In genomic region chr16:30725465-30725792, GRCh38 we compare ENCODE assay signal across 21 cellular contexts. TPM values are rescaled to one million over a fixed set of nuclear protein-coding genes. Genes with fewer than 3 reads are reported as not detected.
DNase-seq lines count a peak whose midpoint lies in the region; ATAC-seq and TF ChIP-seq lines count a peak whose summit lies in the region.
"Had no signal": no experiment of that assay in that cellular context is flagged by ENCODE, and none has a peak within 500 bp of the region (broad histone marks: within the 10 kb centered on the region; RNA-seq: fewer than 3 reads in every experiment).

No MANE protein-coding gene starts in this region.

- TF ChIP-seq CTCF in CD14-positive monocyte (IDR thresholded peaks at IDR 0.05), result no peak
- TF ChIP-seq CTCF in psoas muscle (IDR thresholded peaks at IDR 0.05), result no peak
- TF ChIP-seq CTCF in PC-9 (conservative IDR thresholded peaks at IDR 0.05), result no peak
- TF ChIP-seq CTCF in ovary (IDR thresholded peaks at IDR 0.05), result no peak

- H2AFZ ChIP-seq in PC-9, result no peak overlapping the region

- POLR2A ChIA-PET in activated CD4-positive, alpha-beta T cell treated with anti-CD3 and anti-CD28 coated beads, Interleukin-2, amount 10 ng/mL, durations not matched to agents 7 days and 5 days (lab: Charles Lee), result no interaction called here
- POLR2A ChIA-PET in PC-9 (lab: Charles Lee; ENCODE audit: unreplicated experiment), result no interaction called here

- intact Hi-C loops in CD14-positive monocyte (cut with micrococcal nuclease), result no loop called here
- intact Hi-C loops in dendritic cell treated with granulocyte-macrophage colony-stimulating factor and Interleukin-4, amounts not matched to agents 40 ng/mL and 50 ng/mL, for 4 days (cut with micrococcal nuclease), result loop anchor here (1.0 kb wide), 1 partner anchor 10 kb away; no protein-coding TSS in a partner anchor
- intact Hi-C loops in psoas muscle (cut with DNase I), result loop anchor here in 1 of 2 donors (2.0 kb wide), 1 partner anchor 13 kb away; no protein-coding TSS in a partner anchor
- intact Hi-C loops in PC-9 (cut with micrococcal nuclease; ENCODE audit: unreplicated experiment), result no loop called here
- intact Hi-C loops in ovary (cut with DNase I), result loop anchor here in 2 of 4 donors (10.0 kb wide), 2 partner anchors 59 to 591 kb away; partner anchors contain the start of gene ZNF629 (in 1 of the 2)

- no peaks in the 10 kb centered on the region for H3K27me3 Mint-ChIP-seq in activated CD4-positive, alpha-beta T cell treated with anti-CD3 and anti-CD28 coated beads, Interleukin-2, amount 10 ng/mL, durations not matched to agents 7 days and 5 days
- H3K27me3 Mint-ChIP-seq in CD14-positive monocyte (ENCODE audit: low read depth in 3 of 3), result peaks cover 0 to 4% (median 3%) of the 10 kb centered on the region in 3 donors
- H3K27me3 Mint-ChIP-seq in dendritic cell treated with granulocyte-macrophage colony-stimulating factor and Interleukin-4, amounts not matched to agents 40 ng/mL and 50 ng/mL, for 4 days, result no peaks in the 10 kb centered on the region
- H3K27me3 Mint-ChIP-seq: activated CD4-positive, alpha-beta T cell treated with anti-CD3 and anti-CD28 coated beads for 36 hours; brain; CD8-positive, alpha-beta memory T cell; effector memory CD8-positive, alpha-beta T cell had no signal

- peaks cover 30% of the 10 kb centered on the region; the same call in 1 of the 2 replicates for H3F3A ChIP-seq in PC-9 (ENCODE audit: insufficient read depth, low read depth)

- H3K4me3 ChIP-seq in psoas muscle (no peak overlapping the region), PC-9 (no peak overlapping the region), ovary (no peak overlapping the region)
- H3K4me3 ChIP-seq: tibial artery had no signal

- no peak for TF ChIP-seq EP300 in ovary (IDR thresholded peaks at IDR 0.05)

- peak overlapping the region; percentile 9 for H3K27ac Mint-ChIP-seq in activated CD4-positive, alpha-beta T cell treated with anti-CD3 and anti-CD28 coated beads, Interleukin-2, amount 10 ng/mL, durations not matched to agents 7 days and 5 days
- H3K27ac Mint-ChIP-seq in CD14-positive monocyte, result peak overlapping the region; percentile 94 to 97 (median 95)
- peak overlapping the region; percentile 96 for H3K27ac Mint-ChIP-seq in dendritic cell treated with granulocyte-macrophage colony-stimulating factor and Interleukin-4, amounts not matched to agents 40 ng/mL and 50 ng/mL, for 4 days
- H3K27ac Mint-ChIP-seq: activated CD4-positive, alpha-beta T cell treated with anti-CD3 and anti-CD28 coated beads for 36 hours had no signal

- H3K36me3 Mint-ChIP-seq in activated CD4-positive, alpha-beta T cell treated with anti-CD3 and anti-CD28 coated beads, Interleukin-2, amount 10 ng/mL, durations not matched to agents 7 days and 5 days (ENCODE audit: low read depth), result peaks cover 71% of the 10 kb centered on the region
- peaks cover 62 to 77% of the 10 kb centered on the region in 2 donors for H3K36me3 Mint-ChIP-seq in CD14-positive monocyte
- peaks cover 88% of the 10 kb centered on the region for H3K36me3 Mint-ChIP-seq in dendritic cell treated with granulocyte-macrophage colony-stimulating factor and Interleukin-4, amounts not matched to agents 40 ng/mL and 50 ng/mL, for 4 days (ENCODE audit: low read depth)

- H3K79me2 ChIP-seq in PC-9 (ENCODE audit: low read depth), result peaks cover 14% of the 10 kb centered on the region; the same call in 1 of the 2 replicates

- TF ChIP-seq POLR2A in ovary (IDR thresholded peaks at IDR 0.05), result no peak

- no peaks in the 10 kb centered on the region for H3K9me2 ChIP-seq in PC-9 (ENCODE audit: insufficient read depth)
- H3K9me2 ChIP-seq: SK-N-SH had no signal

- no peaks in the 10 kb centered on the region for H3K9me3 Mint-ChIP-seq in activated CD4-positive, alpha-beta T cell treated with anti-CD3 and anti-CD28 coated beads, Interleukin-2, amount 10 ng/mL, durations not matched to agents 7 days and 5 days
- H3K9me3 Mint-ChIP-seq in CD14-positive monocyte, result peaks cover 0 to 5% (median 0%) of the 10 kb centered on the region in 7 donors
- no peaks in the 10 kb centered on the region for H3K9me3 Mint-ChIP-seq in dendritic cell treated with granulocyte-macrophage colony-stimulating factor and Interleukin-4, amounts not matched to agents 40 ng/mL and 50 ng/mL, for 4 days
- H3K9me3 Mint-ChIP-seq: brain; CD8-positive, alpha-beta memory T cell; effector memory CD8-positive, alpha-beta T cell had no signal

- WGBS in psoas muscle, 3 donors, result 86 to 98% (median 90%) methylated on average over 3 of the region's 3 CpGs
- 88 to 89% (median 88%) methylated on average over 3 of the region's 3 CpGs for WGBS in ovary, 3 donors

- no peak for ATAC-seq in psoas muscle
- ATAC-seq: activated CD4-positive, alpha-beta T cell treated with anti-CD3 and anti-CD28 coated beads for 36 hours; foreskin keratinocyte had no signal

- no peak overlapping the region for H3K4me2 ChIP-seq in PC-9
- H3K4me2 ChIP-seq: SK-N-SH had no signal

- H3K36me3 ChIP-seq in psoas muscle (ENCODE audit: insufficient read depth in 1 of 2, low read depth in 1 of 2) (peaks cover 10 to 98% of the 10 kb centered on the region in 2 donors), PC-9 (ENCODE audit: low read depth) (peaks cover 58% of the 10 kb centered on the region), ovary (peaks cover 2% of the 10 kb centered on the region)

- H4K20me1 ChIP-seq in PC-9 (ENCODE audit: insufficient read depth), result peaks cover 38% of the 10 kb centered on the region

- BruUV-seq in PC-9 (replicated peaks; lab: Mats Ljungman, UMichigan), result no TSS peak

- peak overlapping the region; percentile 23 for H3K27ac ChIP-seq in psoas muscle
- H3K27ac ChIP-seq in PC-9, result no peak overlapping the region
- no peak overlapping the region for H3K27ac ChIP-seq in ovary
- H3K27ac ChIP-seq: 22Rv1, foreskin keratinocyte, tibial artery had no signal

- H3K9me3 ChIP-seq in psoas muscle, result no peaks in the 10 kb centered on the region
- no peaks in the 10 kb centered on the region for H3K9me3 ChIP-seq in PC-9 (ENCODE audit: insufficient read depth, low read depth)
- no peaks in the 10 kb centered on the region for H3K9me3 ChIP-seq in ovary
- H3K9me3 ChIP-seq: SK-N-SH, tibial artery had no signal

- CTCF ChIA-PET in activated CD4-positive, alpha-beta T cell treated with anti-CD3 and anti-CD28 coated beads, Interleukin-2, amount 10 ng/mL, durations not matched to agents 7 days and 5 days (lab: Charles Lee), result interaction anchor here (0.6 to 0.7 kb wide), 2 partner anchors 10 to 39 kb away, joined by 3 read pairs; no protein-coding TSS in a partner anchor
- CTCF ChIA-PET in PC-9 (lab: Charles Lee), result no interaction called here

- H3K27me3 ChIP-seq in psoas muscle (ENCODE audit: insufficient read depth in 3 of 3, low read length in 2 of 3), result no peaks in the 10 kb centered on the region
- H3K27me3 ChIP-seq in PC-9 (ENCODE audit: insufficient read depth, low read depth), result no peaks in the 10 kb centered on the region
- no peaks in the 10 kb centered on the region for H3K27me3 ChIP-seq in ovary
- H3K27me3 ChIP-seq: foreskin keratinocyte, tibial artery had no signal

- H3K4me1 ChIP-seq in psoas muscle, result no peaks in the 10 kb centered on the region
- H3K4me1 ChIP-seq in PC-9 (replicated peaks; ENCODE audit: insufficient read depth), result 0 out of 2 replicates have a peak, but pooled peaks cover 5% of the 10 kb centered on the region
- H3K4me1 ChIP-seq in ovary (ENCODE audit: insufficient read depth), result no peaks in the 10 kb centered on the region
- H3K4me1 ChIP-seq: foreskin keratinocyte, tibial artery had no signal

- DNase-seq in activated CD4-positive, alpha-beta T cell treated with anti-CD3 and anti-CD28 coated beads, Interleukin-2, amount 10 ng/mL, durations not matched to agents 7 days and 5 days, result no peak
- DNase-seq in activated CD4-positive, alpha-beta T cell treated with anti-CD3 and anti-CD28 coated beads for 4 hours, result no peak
- DNase-seq in CD14-positive monocyte (ENCODE audit: low spot score) (no peak), psoas muscle (no peak), PC-9 (no peak), NCI-H2171 treated with DMSO at 0.1 percent for 48 hours (lab: John Stamatoyannopoulos, UW) (no peak), ovary (no peak)
- DNase-seq: activated CD4-positive, alpha-beta T cell treated with anti-CD3 and anti-CD28 coated beads for 36 hours; CD8-positive, alpha-beta memory T cell; DMS153; effector memory CD8-positive, alpha-beta T cell; foreskin keratinocyte; NCI-H1105; NCI-H2029; NCI-H2227 treated with DMSO at 0.1 percent for 48 hours; SK-N-SH; T-helper 2 cell had no signal

- peaks cover 8% of the 10 kb centered on the region for H3K4me1 Mint-ChIP-seq in activated CD4-positive, alpha-beta T cell treated with anti-CD3 and anti-CD28 coated beads, Interleukin-2, amount 10 ng/mL, durations not matched to agents 7 days and 5 days
- H3K4me1 Mint-ChIP-seq in CD14-positive monocyte, result peaks cover 53% of the 10 kb centered on the region
- peaks cover 86% of the 10 kb centered on the region for H3K4me1 Mint-ChIP-seq in dendritic cell treated with granulocyte-macrophage colony-stimulating factor and Interleukin-4, amounts not matched to agents 40 ng/mL and 50 ng/mL, for 4 days (ENCODE audit: low read depth)
- H3K4me1 Mint-ChIP-seq: brain had no signal

- H3K4me3 Mint-ChIP-seq in activated CD4-positive, alpha-beta T cell treated with anti-CD3 and anti-CD28 coated beads, Interleukin-2, amount 10 ng/mL, durations not matched to agents 7 days and 5 days, result no peak overlapping the region
- H3K4me3 Mint-ChIP-seq in CD14-positive monocyte, result peak overlapping the region; percentile 48 to 81
- peak overlapping the region; percentile 48 for H3K4me3 Mint-ChIP-seq in dendritic cell treated with granulocyte-macrophage colony-stimulating factor and Interleukin-4, amounts not matched to agents 40 ng/mL and 50 ng/mL, for 4 days
- H3K4me3 Mint-ChIP-seq: activated CD4-positive, alpha-beta T cell treated with anti-CD3 and anti-CD28 coated beads for 36 hours; brain; CD8-positive, alpha-beta memory T cell had no signal

RNA-seq across cellular contexts. Expression of gene PHKG2, which starts 22.8 kb away (rescaled TPM):
- 10 to 100 TPM; 41.1 to 43.4 TPM for total RNA-seq in activated CD4-positive, alpha-beta T cell treated with anti-CD3 and anti-CD28 coated beads, Interleukin-2, amount 10 ng/mL, durations not matched to agents 7 days and 5 days
- polyA plus RNA-seq in CD14-positive monocyte (10 to 100 TPM; 45.4 to 54.2 TPM), psoas muscle (10 to 100 TPM; 13.2 to 21.3 (median 13.8) TPM), ovary (10 to 100 TPM; 13.1 to 20.6 TPM)
- total RNA-seq in psoas muscle (10 to 100 TPM; 10.1 to 13.5 (median 12.9) TPM), PC-9 (2021) (66.1 and 67.3 TPM in 2 replicates), ovary (10 to 100 TPM; 14.2 to 41.6 (median 21.0) TPM)

RNA-seq across cellular contexts. Expression of gene SRCAP, which starts 26.5 kb away (rescaled TPM):
- 10 to 100 TPM; 81.7 to 86.1 TPM for total RNA-seq in activated CD4-positive, alpha-beta T cell treated with anti-CD3 and anti-CD28 coated beads, Interleukin-2, amount 10 ng/mL, durations not matched to agents 7 days and 5 days
- polyA plus RNA-seq in CD14-positive monocyte, result 1 to 10 TPM; 3.0 to 6.3 TPM
- total RNA-seq in psoas muscle, result 10 to 100 TPM; 37.8 to 50.1 (median 45.2) TPM
- polyA plus RNA-seq in psoas muscle, result 10 to 100 TPM in 1 of 3 donors, 1 to 10 TPM in 2; 4.4 to 32.7 (median 4.5) TPM
- total RNA-seq in PC-9 (2021), result 92.0 and 116 TPM in 2 replicates
- 10 to 100 TPM; 11.4 to 73.1 (median 55.1) TPM for total RNA-seq in ovary
- 10 to 100 TPM; 13.5 to 20.9 TPM for polyA plus RNA-seq in ovary

RNA-seq across cellular contexts. Expression of gene CFAP119, which starts 36.4 kb away (rescaled TPM):
- total RNA-seq in activated CD4-positive, alpha-beta T cell treated with anti-CD3 and anti-CD28 coated beads, Interleukin-2, amount 10 ng/mL, durations not matched to agents 7 days and 5 days, result 1 to 10 TPM; 2.2 to 3.0 TPM
- polyA plus RNA-seq in CD14-positive monocyte (1 to 10 TPM; 2.4 to 3.5 TPM), psoas muscle (1 to 10 TPM in 1 of 3 donors, under 1 TPM in 2; 0.48 to 3.0 (median 0.63) TPM), ovary (1 to 10 TPM; 2.1 to 4.6 TPM)
- total RNA-seq in psoas muscle (1 to 10 TPM in 1 of 4 donors, under 1 TPM in 3; 0.52 to 2.4 (median 0.78) TPM), PC-9 (2021) (17.9 and 19.9 TPM in 2 replicates), ovary (10 to 100 TPM in 1 of 7 donors, 1 to 10 TPM in 6; 1.2 to 27.0 (median 5.1) TPM)

RNA-seq across cellular contexts. Expression of gene RNF40, which starts 36.7 kb away (rescaled TPM):
- 100 to 1,000 TPM in 1 of 2 experiments, 10 to 100 TPM in 1; 81.9 to 101 TPM for total RNA-seq in activated CD4-positive, alpha-beta T cell treated with anti-CD3 and anti-CD28 coated beads, Interleukin-2, amount 10 ng/mL, durations not matched to agents 7 days and 5 days
- polyA plus RNA-seq in CD14-positive monocyte, result 10 to 100 TPM; 14.8 to 34.9 TPM
- 10 to 100 TPM; 26.8 to 49.1 (median 36.5) TPM for total RNA-seq in psoas muscle
- 10 to 100 TPM; 29.1 to 42.2 (median 33.2) TPM for polyA plus RNA-seq in psoas muscle
- total RNA-seq in PC-9 (2021), result 149 and 178 TPM in 2 replicates
- total RNA-seq in ovary, result 100 to 1,000 TPM in 3 of 7 donors, 10 to 100 TPM in 4; 74.4 to 143 (median 94.3) TPM
- 100 to 1,000 TPM in 1 of 2 donors, 10 to 100 TPM in 1; 67.2 to 110 TPM for polyA plus RNA-seq in ovary

Comparison
In these comparisons a context has a peak if more than half of its experiments do, and no peak if none do; other contexts are left out.
1. H3K27ac Mint-ChIP-seq: peak in every context shown above with its lines; median percentile 96 in dendritic cell treated with granulocyte-macrophage colony-stimulating factor and Interleukin-4, amounts not matched to agents 40 ng/mL and 50 ng/mL, for 4 days; 95 in CD14-positive monocyte; 9 in activated CD4-positive, alpha-beta T cell treated with anti-CD3 and anti-CD28 coated beads, Interleukin-2, amount 10 ng/mL, durations not matched to agents 7 days and 5 days.